Comparison of ENCODE assay signal across 5 cellular contexts in genomic region chr6:69424581-69424980, GRCh38.
"Had no signal": no experiment of that assay in that cellular context is flagged by ENCODE, and none has a peak within 500 bp of the region (broad histone marks: within the 10 kb centered on the region; RNA-seq: fewer than 3 reads in every experiment).

No MANE protein-coding gene starts in this region.

- DNase-seq: GM23248, H7, HFFc6, IMR-90, KG1 had no signal

- H3K4me3 Mint-ChIP-seq: HFFc6 had no signal

- H3K27ac Mint-ChIP-seq: HFFc6 had no signal
